12 cellular contexts compared by ENCODE assay signal in the genomic region with DNA sequence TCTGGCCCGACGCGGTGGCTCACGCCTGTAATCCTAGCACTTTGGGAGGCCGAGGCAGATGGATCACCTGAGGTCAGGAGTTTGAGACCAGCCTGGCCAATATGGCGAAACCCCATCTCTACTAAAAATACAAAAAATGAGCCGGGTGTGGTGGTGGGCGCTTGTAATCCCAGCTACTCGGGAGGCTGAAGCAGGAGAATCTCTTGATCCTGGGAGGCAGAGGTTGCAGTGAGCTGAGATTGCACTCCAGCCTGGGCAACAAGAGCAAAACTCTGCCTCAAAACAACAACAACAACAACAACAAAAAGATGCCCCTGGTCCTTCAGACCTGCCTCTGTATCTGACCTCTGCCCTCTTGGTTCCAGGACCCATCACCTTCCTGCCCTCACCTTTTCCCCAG. TPM values are rescaled to one million over a fixed set of nuclear protein-coding genes. Genes with fewer than 3 reads are reported as not detected.
DNase-seq lines count a peak whose midpoint lies in the region; ATAC-seq, FAIRE-seq and TF ChIP-seq lines count a peak whose summit lies in the region.
"Not testable (repeated sequence)": the region's sequence is repeated elsewhere in the genome, so short reads cannot be mapped to it uniquely, and the experiment has no call there.
"Had no signal": no experiment of that assay in that cellular context is flagged by ENCODE, and none has a peak within 500 bp of the region (broad histone marks: within the 10 kb centered on the region; RNA-seq: fewer than 3 reads in every experiment).

No MANE protein-coding gene starts in this region.

- FAIRE-seq in A549 (lab: Jason Lieb, UNC) = not testable (repeated sequence)

- TF ChIP-seq CTCF in A549 (IDR thresholded peaks at IDR 0.05); GM12865 (IDR thresholded peaks at IDR 0.05; ENCODE audit: insufficient read depth, low read depth, low read length, missing control alignments); OCI-LY1 (IDR thresholded peaks at IDR 0.05; ENCODE audit: low read length); MCF 10A (IDR thresholded peaks at IDR 0.05; ENCODE audit: unreplicated experiment); fibroblast of mammary gland (conservative IDR thresholded peaks at IDR 0.05; ENCODE audit: control insufficient read depth, insufficient read depth, low read depth, low read length): not testable (repeated sequence)

- H3K18ac ChIP-seq in mesendoderm (ENCODE audit: low read length) = not testable (repeated sequence)

- H3K4me1 ChIP-seq in A549 (peaks cover 21% of the 10 kb centered on the region; the same call in 2 of the 3 replicates), OCI-LY1 (ENCODE audit: insufficient read depth, low read length, severe bottlenecking) (peaks cover 28% of the 10 kb centered on the region)
- not testable (repeated sequence) for H3K4me1 ChIP-seq in mesendoderm (ENCODE audit: control insufficient read depth, low read depth, low read length)

- H3K4me3 ChIP-seq in A549 (peak overlapping the region; percentile 87; the same call in 2 of the 3 replicates), GM12865 (ENCODE audit: low read depth, low read length) (peak overlapping the region; percentile 82), OCI-LY1 (ENCODE audit: low read depth, low read length, poor library complexity, severe bottlenecking) (peak overlapping the region; percentile 77), fibroblast of mammary gland (ENCODE audit: control insufficient read depth, low read depth, low read length) (peak overlapping the region; percentile 88), skeletal muscle cell (ENCODE audit: low read depth, low read length) (peak overlapping the region; percentile 81)
- not testable (repeated sequence) for H3K4me3 ChIP-seq in mesendoderm (ENCODE audit: low read length)

- BruUV-seq in MCF 10A (replicated peaks; lab: Mats Ljungman, UMichigan) = not testable (repeated sequence)

- not testable (repeated sequence) for H3K9me3 ChIP-seq in A549; OCI-LY1 (ENCODE audit: low read length)

- DNase-seq in A549 (ENCODE audit: low read depth in 1 of 2, low spot score in 1 of 2); GM12865 (ENCODE audit: low read depth); activated CD8-positive, alpha-beta T cell treated with anti-CD3 and anti-CD28 coated beads, Interleukin-2, amount 10 ng/mL, durations not matched to agents 7 days and 5 days; MCF 10A (ENCODE audit: unreplicated experiment); fibroblast of mammary gland (ENCODE audit: low read depth); mesendoderm; skeletal muscle cell (ENCODE audit: low read depth): not testable (repeated sequence)

- not testable (repeated sequence) for H3K9me3 Mint-ChIP-seq in activated CD8-positive, alpha-beta T cell treated with anti-CD3 and anti-CD28 coated beads, Interleukin-2, amount 10 ng/mL, durations not matched to agents 7 days and 5 days (ENCODE audit: insufficient read depth); MCF 10A (ENCODE audit: unreplicated experiment)

- TF ChIP-seq EP300 in A549 (IDR thresholded peaks at IDR 0.05) = not testable (repeated sequence)

- TF ChIP-seq POLR2A in A549 (IDR thresholded peaks at IDR 0.05; ENCODE audit: low read length) = not testable (repeated sequence)

- not testable (repeated sequence) for H4K5ac ChIP-seq in mesendoderm (ENCODE audit: low read length)

- H3K27me3 ChIP-seq in OCI-LY1 (ENCODE audit: insufficient read depth, low read length); mesendoderm (ENCODE audit: insufficient read depth, low read length, poor library complexity): not testable (repeated sequence)

- H2AK5ac ChIP-seq in mesendoderm (ENCODE audit: low read length) = not testable (repeated sequence)

- H3K4me1 Mint-ChIP-seq in activated CD8-positive, alpha-beta T cell treated with anti-CD3 and anti-CD28 coated beads, Interleukin-2, amount 10 ng/mL, durations not matched to agents 7 days and 5 days (ENCODE audit: low read depth) = peaks cover 53% of the 10 kb centered on the region
- peaks cover 23% of the 10 kb centered on the region for H3K4me1 Mint-ChIP-seq in MCF 10A (ENCODE audit: insufficient read depth, unreplicated experiment)

- peak overlapping the region; percentile 88 for H3K4me3 Mint-ChIP-seq in activated CD8-positive, alpha-beta T cell treated with anti-CD3 and anti-CD28 coated beads, Interleukin-2, amount 10 ng/mL, durations not matched to agents 7 days and 5 days
- peak overlapping the region; percentile 83 for H3K4me3 Mint-ChIP-seq in MCF 10A (ENCODE audit: unreplicated experiment)

- H3K56ac ChIP-seq in mesendoderm (ENCODE audit: low read length) = peak overlapping the region; percentile 96

- intact Hi-C loops in MCF 10A (cut with micrococcal nuclease) = not testable (repeated sequence)

- POLR2A ChIA-PET in A549 (lab: Yijun Ruan, JAX) = not testable (repeated sequence)
- POLR2A ChIA-PET in activated CD8-positive, alpha-beta T cell treated with anti-CD3 and anti-CD28 coated beads, Interleukin-2, amount 10 ng/mL, durations not matched to agents 7 days and 5 days (lab: Charles Lee) = interaction anchor here (0.7 to 2.0 kb wide), 3 partner anchors 9 to 1388 kb away, joined by 3 to 7 read pairs (median 3); a partner anchor contains a TSS
- POLR2A ChIA-PET in MCF 10A (lab: Yijun Ruan, JAX) = interaction anchor here (0.7 to 3.6 kb wide), 11 partner anchors 8 to 885 kb away, joined by 3 to 51 read pairs (median 4); a partner anchor contains a TSS

- H3K4me2 ChIP-seq in A549 (peak overlapping the region; percentile 82), OCI-LY1 (ENCODE audit: low read length) (peak overlapping the region; percentile 75), mesendoderm (ENCODE audit: low read length) (peak overlapping the region; percentile 66)

- H3K23ac ChIP-seq in mesendoderm (ENCODE audit: low read length) = not testable (repeated sequence)

- not testable (repeated sequence) for H4K8ac ChIP-seq in mesendoderm (ENCODE audit: low read depth, low read length)

- H4K20me1 ChIP-seq in OCI-LY1 (ENCODE audit: insufficient read depth, low read length) = not testable (repeated sequence)

- not testable (repeated sequence) for H2BK15ac ChIP-seq in mesendoderm (replicated peaks; ENCODE audit: low read depth)

- not testable (repeated sequence) for H2AFZ ChIP-seq in OCI-LY1 (ENCODE audit: low read length)

- H3K79me2 ChIP-seq in OCI-LY1 (ENCODE audit: insufficient read depth, low read length) = not testable (repeated sequence)
- peaks cover 25% of the 10 kb centered on the region for H3K79me2 ChIP-seq in mesendoderm (ENCODE audit: control insufficient read depth, insufficient read depth, low read length)

- H3F3A ChIP-seq in OCI-LY1 (ENCODE audit: insufficient read depth, low read length) = peaks cover 14% of the 10 kb centered on the region

- not testable (repeated sequence) for TF ChIP-seq RAD21 in A549 (conservative IDR thresholded peaks at IDR 0.05 in 1 of 2, IDR thresholded peaks at IDR 0.05 in 1 of 2)

- not testable (repeated sequence) for H3K27me3 Mint-ChIP-seq in activated CD8-positive, alpha-beta T cell treated with anti-CD3 and anti-CD28 coated beads, Interleukin-2, amount 10 ng/mL, durations not matched to agents 7 days and 5 days (ENCODE audit: low read depth); MCF 10A (ENCODE audit: insufficient read depth, unreplicated experiment)

- 93% methylated on average over 7 of the region's 9 CpGs for WGBS in A549 (ENCODE audit: missing lambda C conversion rate)
- WGBS in mesendoderm (ENCODE audit: extremely low coverage, insufficient coverage, low lambda C conversion rate) = no CpG with 5 or more reads among the region's 9 CpGs

- not testable (repeated sequence) for H2BK120ac ChIP-seq in mesendoderm (ENCODE audit: low read depth, low read length)

- CTCF ChIA-PET in A549 (lab: Yijun Ruan, JAX) (interaction anchor here (1.2 to 5.7 kb wide), 3 partner anchors 9 to 70 kb away, joined by 3 to 43 read pairs (median 4); no protein-coding TSS in a partner anchor), MCF 10A (lab: Yijun Ruan, JAX) (interaction anchor here (0.6 to 6.1 kb wide), 4 partner anchors 10 to 475 kb away, joined by 3 to 39 read pairs (median 3); no protein-coding TSS in a partner anchor)
- CTCF ChIA-PET in activated CD8-positive, alpha-beta T cell treated with anti-CD3 and anti-CD28 coated beads, Interleukin-2, amount 10 ng/mL, durations not matched to agents 7 days and 5 days (lab: Charles Lee) = interaction anchor here (1.3 to 5.1 kb wide), 4 partner anchors 10 to 105 kb away, joined by 3 to 53 read pairs (median 8); no protein-coding TSS in a partner anchor

- H3K4ac ChIP-seq in mesendoderm (ENCODE audit: low read depth, low read length) = not testable (repeated sequence)

- H2BK5ac ChIP-seq in mesendoderm (ENCODE audit: low read length) = not testable (repeated sequence)

- not testable (repeated sequence) for H3K9me2 ChIP-seq in OCI-LY1 (ENCODE audit: low read depth, low read length)

- ATAC-seq in A549; activated CD8-positive, alpha-beta T cell treated with anti-CD3 and anti-CD28 coated beads, Interleukin-2, amount 10 ng/mL, durations not matched to agents 7 days and 5 days: not testable (repeated sequence)

- H3K9ac ChIP-seq in OCI-LY1 (ENCODE audit: low read length) = peak overlapping the region; percentile 74; the same call in 1 of the 2 replicates
- H3K9ac ChIP-seq in mesendoderm (ENCODE audit: low read length) = peak overlapping the region; percentile 84

- H3K36me3 ChIP-seq in OCI-LY1 (ENCODE audit: insufficient read depth, low read length) = peaks cover 44% of the 10 kb centered on the region
- not testable (repeated sequence) for H3K36me3 ChIP-seq in mesendoderm (ENCODE audit: control insufficient read depth, insufficient read depth, low read length)

- H3K27ac ChIP-seq in A549 (peak overlapping the region in 1 of 2 experiments; percentile 100; a peak in 3 of 6 replicates), OCI-LY1 (ENCODE audit: low read depth, low read length, poor library complexity, severe bottlenecking) (peak overlapping the region; percentile 89)
- H3K27ac ChIP-seq in mesendoderm (ENCODE audit: low read depth, low read length) = not testable (repeated sequence)

- not testable (repeated sequence) for H3K79me1 ChIP-seq in mesendoderm (ENCODE audit: low read length)

- peaks cover 40% of the 10 kb centered on the region for H3K36me3 Mint-ChIP-seq in activated CD8-positive, alpha-beta T cell treated with anti-CD3 and anti-CD28 coated beads, Interleukin-2, amount 10 ng/mL, durations not matched to agents 7 days and 5 days (ENCODE audit: low read depth)
- peaks cover 39% of the 10 kb centered on the region for H3K36me3 Mint-ChIP-seq in MCF 10A (ENCODE audit: insufficient read depth, unreplicated experiment)

- H3K27ac Mint-ChIP-seq in activated CD8-positive, alpha-beta T cell treated with anti-CD3 and anti-CD28 coated beads, Interleukin-2, amount 10 ng/mL, durations not matched to agents 7 days and 5 days = peak overlapping the region; percentile 70
- peak overlapping the region; percentile 89 for H3K27ac Mint-ChIP-seq in MCF 10A (ENCODE audit: low read depth, unreplicated experiment)

RNA-seq across cellular contexts. Expression of a gene that starts 1.4 kb away (rescaled TPM):
- polyA plus RNA-seq in A549 (2011; rRNA removed) = 18.3 and 26.4 TPM in 2 replicates
- polyA plus RNA-seq in A549 (2012; cell fraction: cytosol; rRNA removed) = 74.9 and 82.7 TPM in 2 replicates
- polyA plus RNA-seq in A549 (2012; cell fraction: nucleus; rRNA removed) = 37.7 and 45.3 TPM in 2 replicates
- polyA plus RNA-seq in A549 (2017; fragmentation: RNase III; extraction: RNeasy Plus Mini Kit Qiagen cat#74134 plus additional on column Dnase treatment) = 30.7 to 31.9 TPM (median 31.1 TPM) in 3 replicates
- 3.5 and 3.8 TPM in 2 replicates for polyA minus RNA-seq in A549 (2011; rRNA and poly(A)+ RNA removed)
- 10 to 100 TPM; 23.4 to 25.4 TPM for total RNA-seq in activated CD8-positive, alpha-beta T cell treated with anti-CD3 and anti-CD28 coated beads, Interleukin-2, amount 10 ng/mL, durations not matched to agents 7 days and 5 days
- total RNA-seq in MCF 10A (2022) = 44.4 and 47.5 TPM in 2 replicates
- 64.6 TPM for polyA plus RNA-seq in mesendoderm (2013, experiment 1 of 2)
- 65.6 TPM for polyA plus RNA-seq in mesendoderm (2013, experiment 2 of 2)

RNA-seq across cellular contexts. Expression of a gene that starts 9.9 kb away (rescaled TPM):
- 46.4 and 56.2 TPM in 2 replicates for polyA plus RNA-seq in A549 (2011; rRNA removed)
- 105 and 107 TPM in 2 replicates for polyA plus RNA-seq in A549 (2012; cell fraction: cytosol; rRNA removed)
- polyA plus RNA-seq in A549 (2012; cell fraction: nucleus; rRNA removed) = 125 and 132 TPM in 2 replicates
- polyA plus RNA-seq in A549 (2017; fragmentation: RNase III; extraction: RNeasy Plus Mini Kit Qiagen cat#74134 plus additional on column Dnase treatment) = 68.6 to 71.6 TPM (median 71.1 TPM) in 3 replicates
- 39.3 and 68.6 TPM in 2 replicates for polyA minus RNA-seq in A549 (2011; rRNA and poly(A)+ RNA removed)
- total RNA-seq in activated CD8-positive, alpha-beta T cell treated with anti-CD3 and anti-CD28 coated beads, Interleukin-2, amount 10 ng/mL, durations not matched to agents 7 days and 5 days = 100 to 1,000 TPM; 138 to 140 TPM
- 197 and 219 TPM in 2 replicates for total RNA-seq in MCF 10A (2022)
- 84.9 TPM for polyA plus RNA-seq in mesendoderm (2013, experiment 1 of 2)
- polyA plus RNA-seq in mesendoderm (2013, experiment 2 of 2) = 85.2 TPM

RNA-seq across cellular contexts. Expression of a gene that starts 13.8 kb away (rescaled TPM):
- polyA plus RNA-seq in A549 (2011; rRNA removed) (0.12 and 0.16 TPM in 2 replicates), A549 (2017; fragmentation: RNase III; extraction: RNeasy Plus Mini Kit Qiagen cat#74134 plus additional on column Dnase treatment) (0.12 to 0.21 TPM (median 0.14 TPM) in 3 replicates)
- 0.16 and 0.19 TPM in 2 replicates for polyA plus RNA-seq in A549 (2012; cell fraction: cytosol; rRNA removed)
- polyA plus RNA-seq in A549 (2012; cell fraction: nucleus; rRNA removed) = 0.35 and 0.54 TPM in 2 replicates
- 0.08 TPM in 1 of 2 replicates, not detected in the other for polyA minus RNA-seq in A549 (2011; rRNA and poly(A)+ RNA removed)
- under 1 TPM; 0.21 to 0.34 TPM for total RNA-seq in activated CD8-positive, alpha-beta T cell treated with anti-CD3 and anti-CD28 coated beads, Interleukin-2, amount 10 ng/mL, durations not matched to agents 7 days and 5 days
- total RNA-seq in MCF 10A (2022) = not detected in 2 replicates
- polyA plus RNA-seq in mesendoderm (2013, experiment 1 of 2) = 0.03 TPM
- 0.01 TPM for polyA plus RNA-seq in mesendoderm (2013, experiment 2 of 2)
- total RNA-seq: activated CD8-positive, alpha-beta memory T cell treated with anti-CD3 and anti-CD28 coated beads for 36 hours; mononuclear cell; NCI-H460; right lobe of liver had no signal

RNA-seq across cellular contexts. Expression of a gene that starts 17.2 kb away (rescaled TPM):
- polyA plus RNA-seq in A549 (2011; rRNA removed) (356 and 419 TPM in 2 replicates), A549 (2017; fragmentation: RNase III; extraction: RNeasy Plus Mini Kit Qiagen cat#74134 plus additional on column Dnase treatment) (484 to 507 TPM (median 494 TPM) in 3 replicates)
- 378 and 414 TPM in 2 replicates for polyA plus RNA-seq in A549 (2012; cell fraction: cytosol; rRNA removed)
- 343 and 404 TPM in 2 replicates for polyA plus RNA-seq in A549 (2012; cell fraction: nucleus; rRNA removed)
- polyA minus RNA-seq in A549 (2011; rRNA and poly(A)+ RNA removed) = 427 and 530 TPM in 2 replicates
- 100 to 1,000 TPM; 875 to 886 TPM for total RNA-seq in activated CD8-positive, alpha-beta T cell treated with anti-CD3 and anti-CD28 coated beads, Interleukin-2, amount 10 ng/mL, durations not matched to agents 7 days and 5 days
- 792 and 1,042 TPM in 2 replicates for total RNA-seq in MCF 10A (2022)
- 708 TPM for polyA plus RNA-seq in mesendoderm (2013, experiment 1 of 2)
- polyA plus RNA-seq in mesendoderm (2013, experiment 2 of 2) = 707 TPM

RNA-seq across cellular contexts. Expression of a gene that starts 22.1 kb away (rescaled TPM):
- polyA plus RNA-seq in A549 (2011; rRNA removed) (18.1 and 20.1 TPM in 2 replicates), A549 (2017; fragmentation: RNase III; extraction: RNeasy Plus Mini Kit Qiagen cat#74134 plus additional on column Dnase treatment) (57.4 to 62.2 TPM (median 58.7 TPM) in 3 replicates)
- polyA plus RNA-seq in A549 (2012; cell fraction: cytosol; rRNA removed) = 98.1 and 105 TPM in 2 replicates
- 128 and 154 TPM in 2 replicates for polyA plus RNA-seq in A549 (2012; cell fraction: nucleus; rRNA removed)
- polyA minus RNA-seq in A549 (2011; rRNA and poly(A)+ RNA removed) = 26.2 and 37.2 TPM in 2 replicates
- total RNA-seq in activated CD8-positive, alpha-beta T cell treated with anti-CD3 and anti-CD28 coated beads, Interleukin-2, amount 10 ng/mL, durations not matched to agents 7 days and 5 days = 100 to 1,000 TPM in 1 of 2 experiments, 10 to 100 TPM in 1; 98.8 to 106 TPM
- total RNA-seq in MCF 10A (2022) = 78.6 and 107 TPM in 2 replicates
- polyA plus RNA-seq in mesendoderm (2013, experiment 1 of 2) = 77.3 TPM
- 81.0 TPM for polyA plus RNA-seq in mesendoderm (2013, experiment 2 of 2)
